In genomic region chr19:1276620-1277007, GRCh38 we compare ENCODE assay signal across 8 cellular contexts. TPM values are rescaled to one million over a fixed set of nuclear protein-coding genes. Genes with fewer than 3 reads are reported as not detected.
DNase-seq lines count a peak whose midpoint lies in the region; ATAC-seq, FAIRE-seq and TF ChIP-seq lines count a peak whose summit lies in the region.

No MANE protein-coding gene starts in this region.

- no peaks in the 10 kb centered on the region for H3K27me3 ChIP-seq in gastrocnemius medialis

- in situ Hi-C loops in gastrocnemius medialis (cut with MboI; ENCODE audit: low sequenced_read_pairs in 4 of 4), result no loop called here

- intact Hi-C loops in gastrocnemius medialis (cut with DNase I; ENCODE audit: low total_unique reads), result loop anchor here (5.0 to 10.0 kb wide), 3 partner anchors 126 to 482 kb away; partner anchors contain the start of genes ADAMTSL5, GAMT and PTBP1

- H3K9me3 ChIP-seq in gastrocnemius medialis, result no peaks in the 10 kb centered on the region

- H3K27ac Mint-ChIP-seq in endothelial cell (ENCODE audit: unreplicated experiment), result no peak overlapping the region

- TF ChIP-seq POLR2A in gastrocnemius medialis (IDR thresholded peaks at IDR 0.05), result no peak

- peaks cover 19% of the 10 kb centered on the region for H3K27me3 Mint-ChIP-seq in endothelial cell (ENCODE audit: unreplicated experiment)

- peaks cover 15% of the 10 kb centered on the region for H3K4me1 Mint-ChIP-seq in endothelial cell (ENCODE audit: unreplicated experiment)

- peaks cover 21% of the 10 kb centered on the region for H3K36me3 Mint-ChIP-seq in endothelial cell (ENCODE audit: low read depth, unreplicated experiment)

- DNase-seq in RPMI8226, result peak; percentile 88
- DNase-seq in endothelial cell (ENCODE audit: low spot score), result no peak
- DNase-seq in gastrocnemius medialis, result peak in 1 of 2 donors; percentile 26
- no peak for DNase-seq in D341Med (ENCODE audit: low spot score)
- no peak for DNase-seq in RCC 7860 (ENCODE audit: low spot score)

- peak overlapping the region; percentile 79 for H3K4me3 ChIP-seq in GM12875 (ENCODE audit: low read depth, low read length)
- peak overlapping the region in 2 of 4 donors; percentile 71 to 82 for H3K4me3 ChIP-seq in gastrocnemius medialis

- peaks cover 45 to 46% of the 10 kb centered on the region in 2 donors for H3K4me1 ChIP-seq in gastrocnemius medialis

- peak overlapping the region; percentile 80 for H3K4me3 Mint-ChIP-seq in endothelial cell (ENCODE audit: unreplicated experiment)

- no peak for ATAC-seq in gastrocnemius medialis
- ATAC-seq in HG02981 (IDR thresholded peaks at IDR 0.05; ENCODE audit: unreplicated experiment), result no peak
- ATAC-seq in GM18502 (IDR thresholded peaks at IDR 0.05; ENCODE audit: poor library complexity, unreplicated experiment), result no peak

- H3K36me3 ChIP-seq in gastrocnemius medialis, result peaks cover 0 to 52% of the 10 kb centered on the region in 2 donors

- H3K9me3 Mint-ChIP-seq in endothelial cell (ENCODE audit: unreplicated experiment), result no peaks in the 10 kb centered on the region

- TF ChIP-seq CTCF in GM12875 (IDR thresholded peaks at IDR 0.05; ENCODE audit: borderline replicate concordance, insufficient read depth, low read depth, low read length) (no peak), endothelial cell (IDR thresholded peaks at IDR 0.05; ENCODE audit: unreplicated experiment) (no peak), gastrocnemius medialis (IDR thresholded peaks at IDR 0.05 in 4 of 5, conservative IDR thresholded peaks at IDR 0.05 in 1 of 5) (no peak)

- FAIRE-seq in RCC 7860 (lab: Jason Lieb, UNC), result no peak

- peak overlapping the region; percentile 92 to 99 (median 98) for H3K27ac ChIP-seq in gastrocnemius medialis

RNA-seq across cellular contexts. Expression of gene FAM174C, which starts 1.3 kb away (rescaled TPM):
- 22.7 TPM for total RNA-seq in endothelial cell (ENCODE audit: unreplicated experiment)
- total RNA-seq in gastrocnemius medialis, result 10 to 100 TPM; 18.7 to 36.7 (median 28.7) TPM

RNA-seq across cellular contexts. Expression of gene CIRBP, which starts 7.5 kb away (rescaled TPM):
- total RNA-seq in endothelial cell (ENCODE audit: unreplicated experiment), result 315 TPM
- total RNA-seq in gastrocnemius medialis, result 100 to 1,000 TPM; 274 to 578 (median 418) TPM

RNA-seq across cellular contexts. Expression of gene EFNA2, which starts 9.1 kb away (rescaled TPM):
- 14.6 TPM for total RNA-seq in endothelial cell (ENCODE audit: unreplicated experiment)
- total RNA-seq in gastrocnemius medialis, result not detected

RNA-seq across cellular contexts. Expression of gene MIDN, which starts 28.2 kb away (rescaled TPM):
- total RNA-seq in endothelial cell (ENCODE audit: unreplicated experiment), result 204 TPM
- total RNA-seq in gastrocnemius medialis, result 100 to 1,000 TPM in 2 of 4 donors, 10 to 100 TPM in 2; 34.9 to 117 (median 86.3) TPM

RNA-seq across cellular contexts. Expression of gene ATP5F1D, which starts 35.1 kb away (rescaled TPM):
- total RNA-seq in endothelial cell (ENCODE audit: unreplicated experiment), result 175 TPM
- 100 to 1,000 TPM; 189 to 442 (median 273) TPM for total RNA-seq in gastrocnemius medialis

Comparison
In these comparisons a context has a peak if more than half of its experiments do, and no peak if none do; other contexts are left out.
1. RNA of gene EFNA2, which starts 9.1 kb away (total RNA-seq): 14.6 TPM in endothelial cell (single experiment); not detected in gastrocnemius medialis; every median in the first group is over 10 times any median in the second.